In the genomic region with DNA sequence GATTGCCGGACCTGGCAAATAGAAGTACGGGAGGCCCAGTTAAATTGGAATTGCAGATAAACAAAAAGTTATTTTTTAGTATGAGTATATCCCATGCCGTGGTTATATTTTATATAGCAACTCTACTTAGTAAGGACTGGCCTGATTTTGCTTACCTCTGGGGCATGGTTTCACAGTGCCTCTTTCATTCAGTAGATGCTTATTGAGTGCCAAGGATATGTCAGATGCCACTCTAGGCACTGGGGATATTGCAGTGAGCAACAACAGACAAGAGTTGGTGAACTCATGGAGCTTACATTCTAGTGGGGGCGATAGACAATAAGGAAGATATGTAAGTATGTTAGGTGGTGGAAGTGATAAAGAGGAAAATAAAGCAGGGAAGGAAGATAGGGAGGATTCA, we compare ENCODE assay signal across 12 cellular contexts.
A peak's percentile ranks its signal among the peaks of the same experiment; 100 is the strongest.
DNase-seq lines count a peak whose midpoint lies in the region; ATAC-seq and TF ChIP-seq lines count a peak whose summit lies in the region.
"Had no signal": no experiment of that assay in that cellular context is flagged by ENCODE, and none has a peak within 500 bp of the region (broad histone marks: within the 10 kb centered on the region; RNA-seq: fewer than 3 reads in every experiment).

No MANE protein-coding gene starts in this region.

- no peak for TF ChIP-seq CTCF in GM23338 (conservative IDR thresholded peaks at IDR 0.05; ENCODE audit: low read depth in 2 of 2)
- no peak for TF ChIP-seq CTCF in HFFc6 (IDR thresholded peaks at IDR 0.05)
- TF ChIP-seq CTCF in chondrocyte (IDR thresholded peaks at IDR 0.05) = no peak
- TF ChIP-seq CTCF in mesothelial cell of epicardium (IDR thresholded peaks at IDR 0.05; ENCODE audit: unreplicated experiment) = no peak

- no peak for ATAC-seq in GM23338
- no peak for ATAC-seq in GM18909 (IDR thresholded peaks at IDR 0.05; ENCODE audit: poor library complexity, unreplicated experiment)
- ATAC-seq in GM21528 (IDR thresholded peaks at IDR 0.05; ENCODE audit: low FRiP score, unreplicated experiment) = no peak

- no peak overlapping the region for H3K4me2 ChIP-seq in GM23338

- H3K27ac Mint-ChIP-seq in GM23338 (peak overlapping the region; percentile 64; the same call in 1 of the 2 replicates), HFFc6 (peak overlapping the region; percentile 74), chondrocyte (ENCODE audit: unreplicated experiment) (peak overlapping the region; percentile 10), mesothelial cell of epicardium (peak overlapping the region; percentile 10)
- no peak overlapping the region for H3K27ac Mint-ChIP-seq in T-helper 2 cell treated with Interferon-gamma antibody and Interleukin-4, amounts not matched to agents 5 μg/mL and 100 μg/mL, for 36 hours

- H3K27me3 Mint-ChIP-seq in GM23338 (ENCODE audit: insufficient read depth, low read depth, poor library complexity) (no peaks in the 10 kb centered on the region), HFFc6 (ENCODE audit: insufficient read depth) (no peaks in the 10 kb centered on the region; the same call in 1 of the 2 replicates), chondrocyte (ENCODE audit: low read depth) (no peaks in the 10 kb centered on the region), mesothelial cell of epicardium (ENCODE audit: low read depth) (no peaks in the 10 kb centered on the region)
- peaks cover 29% of the 10 kb centered on the region for H3K27me3 Mint-ChIP-seq in T-helper 2 cell treated with Interferon-gamma antibody and Interleukin-4, amounts not matched to agents 5 μg/mL and 100 μg/mL, for 36 hours (ENCODE audit: low read depth)

- no peak overlapping the region for H2AFZ ChIP-seq in GM23338

- DNase-seq in GM23338 (ENCODE audit: low spot score) (no peak), HFFc6 (no peak), chondrocyte (ENCODE audit: low spot score) (no peak), mesothelial cell of epicardium (ENCODE audit: low spot score in 2 of 2, unreplicated experiment in 2 of 2) (no peak), cerebellar cortex (ENCODE audit: low spot score) (no peak)
- DNase-seq in T-helper 2 cell treated with Interferon-gamma antibody and Interleukin-4, amounts not matched to agents 5 μg/mL and 100 μg/mL, for 36 hours (ENCODE audit: low spot score) = no peak
- DNase-seq: ACHN, Caco-2, EL, SHP77 had no signal

- peaks cover 54% of the 10 kb centered on the region for H3K4me1 Mint-ChIP-seq in GM23338
- H3K4me1 Mint-ChIP-seq in HFFc6 (ENCODE audit: low read depth) = peaks cover 84% of the 10 kb centered on the region
- peaks cover 53% of the 10 kb centered on the region for H3K4me1 Mint-ChIP-seq in chondrocyte (ENCODE audit: low read depth)
- peaks cover 42% of the 10 kb centered on the region for H3K4me1 Mint-ChIP-seq in mesothelial cell of epicardium
- H3K4me1 Mint-ChIP-seq in T-helper 2 cell treated with Interferon-gamma antibody and Interleukin-4, amounts not matched to agents 5 μg/mL and 100 μg/mL, for 36 hours (ENCODE audit: low read depth) = no peaks in the 10 kb centered on the region

- H3F3A ChIP-seq in GM23338 (replicated peaks; ENCODE audit: low read depth) = no peaks in the 10 kb centered on the region

- H3K36me3 Mint-ChIP-seq in GM23338 (ENCODE audit: low read depth) (no peaks in the 10 kb centered on the region), HFFc6 (ENCODE audit: low read depth) (peaks cover 21% of the 10 kb centered on the region), chondrocyte (ENCODE audit: low read depth) (peaks cover 3% of the 10 kb centered on the region), mesothelial cell of epicardium (peaks cover 8% of the 10 kb centered on the region)
- H3K36me3 Mint-ChIP-seq in T-helper 2 cell treated with Interferon-gamma antibody and Interleukin-4, amounts not matched to agents 5 μg/mL and 100 μg/mL, for 36 hours (ENCODE audit: low read depth) = no peaks in the 10 kb centered on the region

- peaks cover 96% of the 10 kb centered on the region for H3K79me2 ChIP-seq in GM23338 (replicated peaks; ENCODE audit: insufficient read depth)

- no peaks in the 10 kb centered on the region for H3K36me3 ChIP-seq in GM23338 (ENCODE audit: insufficient read depth)

- no peaks in the 10 kb centered on the region for H3K27me3 ChIP-seq in GM23338 (ENCODE audit: insufficient read depth)

- no peak overlapping the region for H3K4me3 ChIP-seq in GM23338

- no peaks in the 10 kb centered on the region for H3K9me3 Mint-ChIP-seq in GM23338
- H3K9me3 Mint-ChIP-seq in HFFc6 = no peaks in the 10 kb centered on the region
- no peaks in the 10 kb centered on the region for H3K9me3 Mint-ChIP-seq in chondrocyte (ENCODE audit: low read depth)
- H3K9me3 Mint-ChIP-seq in mesothelial cell of epicardium = no peaks in the 10 kb centered on the region
- no peaks in the 10 kb centered on the region for H3K9me3 Mint-ChIP-seq in T-helper 2 cell treated with Interferon-gamma antibody and Interleukin-4, amounts not matched to agents 5 μg/mL and 100 μg/mL, for 36 hours

- 0 out of 2 replicates have a peak overlapping the region, but pooled peaks have one; percentile 78 for H3K27ac ChIP-seq in GM23338 (ENCODE audit: low read depth)

- H3K4me3 Mint-ChIP-seq in GM23338 = no peak overlapping the region
- H3K4me3 Mint-ChIP-seq in HFFc6 = peak overlapping the region; percentile 2; the same call in 1 of the 2 replicates
- H3K4me3 Mint-ChIP-seq in chondrocyte (ENCODE audit: unreplicated experiment) = no peak overlapping the region
- H3K4me3 Mint-ChIP-seq in mesothelial cell of epicardium = no peak overlapping the region
- H3K4me3 Mint-ChIP-seq in T-helper 2 cell treated with Interferon-gamma antibody and Interleukin-4, amounts not matched to agents 5 μg/mL and 100 μg/mL, for 36 hours = no peak overlapping the region

- peaks cover 5% of the 10 kb centered on the region; the same call in 1 of the 2 replicates for H3K9me2 ChIP-seq in GM23338 (ENCODE audit: insufficient read depth)

- peaks cover 48% of the 10 kb centered on the region for H3K4me1 ChIP-seq in GM23338 (ENCODE audit: insufficient read depth)

- H4K20me1 ChIP-seq in GM23338 (replicated peaks; ENCODE audit: insufficient read depth) = no peaks in the 10 kb centered on the region; the same call in 1 of the 2 replicates

TF ChIP-seq in GM23338, 12 proteins besides CTCF, POLR2A, EP300 and RAD21:
- TF ChIP-seq ZNF331 (CRISPR knock-in tag; IDR thresholded peaks at IDR 0.05; ENCODE audit: low read depth) (no peak), NANOG (IDR thresholded peaks at IDR 0.05; ENCODE audit: borderline replicate concordance) (no peak)
